Comparison of ENCODE assay signal across 8 cellular contexts in genomic region chr12:110073049-110073831, GRCh38. TPM values are rescaled to one million over a fixed set of nuclear protein-coding genes. Genes with fewer than 3 reads are reported as not detected.
A peak's percentile ranks its signal among the peaks of the same experiment; 100 is the strongest.
DNase-seq lines count a peak whose midpoint lies in the region; ATAC-seq lines count a peak whose summit lies in the region.

No MANE protein-coding gene starts in this region.

- H3K9me3 Mint-ChIP-seq in activated naive CD4-positive, alpha-beta T cell treated with anti-CD3 and anti-CD28 coated beads, Interleukin-2, amount 50 U/mL, for 72 hours = no peaks in the 10 kb centered on the region

- H3K27ac Mint-ChIP-seq in activated naive CD4-positive, alpha-beta T cell treated with anti-CD3 and anti-CD28 coated beads, Interleukin-2, amount 50 U/mL, for 72 hours = peak overlapping the region; percentile 75 to 90

- peaks cover 12 to 13% of the 10 kb centered on the region in 2 donors for H3K36me3 Mint-ChIP-seq in activated naive CD4-positive, alpha-beta T cell treated with anti-CD3 and anti-CD28 coated beads, Interleukin-2, amount 50 U/mL, for 72 hours

- DNase-seq in Daoy (ENCODE audit: low read depth) = peak; percentile 29
- peak; percentile 7 to 38 for DNase-seq in NCI-H446 (lab: John Stamatoyannopoulos, UW)
- DNase-seq in activated naive CD4-positive, alpha-beta T cell treated with anti-CD3 and anti-CD28 coated beads, Interleukin-2, amount 50 U/mL, for 72 hours (ENCODE audit: low spot score in 2 of 2) = peak in 1 of 2 donors; percentile 25
- DNase-seq in hippocampal formation (lab: John Stamatoyannopoulos, UW) = peak; percentile 94 to 97
- peak; percentile 32 to 40 for DNase-seq in stimulated activated CD4-positive, alpha-beta T cell treated with anti-CD3 and anti-CD28 coated beads, Interleukin-2, amount 100 ng/mL, for 24 hours
- no peak for DNase-seq in NCI-H526 (lab: John Stamatoyannopoulos, UW)

- peak; percentile 63 to 71 for ATAC-seq in activated naive CD4-positive, alpha-beta T cell treated with anti-CD3 and anti-CD28 coated beads, Interleukin-2, amount 50 U/mL, for 72 hours
- no peak for ATAC-seq in HG02970 (IDR thresholded peaks at IDR 0.05; ENCODE audit: low FRiP score, unreplicated experiment)
- no peak for ATAC-seq in GM21367 (IDR thresholded peaks at IDR 0.05; ENCODE audit: unreplicated experiment)

RNA-seq across cellular contexts. Expression of gene C12orf76, which starts 24.9 kb away (rescaled TPM):
- total RNA-seq in Daoy (2014; rRNA removed; shearing (Covaris generic)) = 6.1 and 21.3 TPM in 2 replicates
- 10 to 100 TPM in 1 of 2 donors, 1 to 10 TPM in 1; 6.4 to 12.7 TPM for total RNA-seq in activated naive CD4-positive, alpha-beta T cell treated with anti-CD3 and anti-CD28 coated beads, Interleukin-2, amount 50 U/mL, for 72 hours

RNA-seq across cellular contexts. Expression of gene IFT81, which starts 50.9 kb away (rescaled TPM):
- total RNA-seq in Daoy (2014; rRNA removed; shearing (Covaris generic)) = 8.9 and 12.2 TPM in 2 replicates
- total RNA-seq in activated naive CD4-positive, alpha-beta T cell treated with anti-CD3 and anti-CD28 coated beads, Interleukin-2, amount 50 U/mL, for 72 hours = 1 to 10 TPM; 1.0 to 3.9 TPM

Comparison
In these comparisons a context has a peak if more than half of its experiments do, and no peak if none do; other contexts are left out.
1. DNase-seq: peak in Daoy (single experiment), NCI-H446 (2 of 2), hippocampal formation (2 of 2) and stimulated activated CD4-positive, alpha-beta T cell treated with anti-CD3 and anti-CD28 coated beads, Interleukin-2, amount 100 ng/mL, for 24 hours (2 of 2); none in NCI-H526 (0 of 2).
2. ATAC-seq: peak in activated naive CD4-positive, alpha-beta T cell treated with anti-CD3 and anti-CD28 coated beads, Interleukin-2, amount 50 U/mL, for 72 hours (2 of 2); none in HG02970 (single experiment) and GM21367 (single experiment).